Comparison of ENCODE assay signal across 8 cellular contexts in genomic region chr5:68252678-68253520, GRCh38. TPM values are rescaled to one million over a fixed set of nuclear protein-coding genes. Genes with fewer than 3 reads are reported as not detected.
DNase-seq lines count a peak whose midpoint lies in the region; ATAC-seq and TF ChIP-seq lines count a peak whose summit lies in the region.

No MANE protein-coding gene starts in this region.

- H3K27me3 ChIP-seq in colonic mucosa: no peaks in the 10 kb centered on the region

- H3K27ac ChIP-seq in colonic mucosa: peak overlapping the region; percentile 19

- peak overlapping the region; percentile 94 for H3K27ac Mint-ChIP-seq in T-helper 17 cell

- no peak overlapping the region for H3K4me3 ChIP-seq in colonic mucosa

- DNase-seq in D341Med (ENCODE audit: low spot score) (peak; percentile 67), LoVo (ENCODE audit: low spot score) (peak; percentile 54), T-helper 17 cell (peak in 1 of 3 donors; percentile 32), colonic mucosa (peak; percentile 58), left colon (peak; percentile 54 to 62)
- DNase-seq in stimulated activated CD4-positive, alpha-beta T cell treated with anti-CD3 and anti-CD28 coated beads, Interleukin-4, amount 100 ng/mL, for 24 hours: peak; percentile 61

- no peak overlapping the region for H3K9ac ChIP-seq in colonic mucosa (ENCODE audit: low read depth in 2 of 2, low read length in 2 of 2)

- H3K27me3 Mint-ChIP-seq in T-helper 17 cell: no peaks in the 10 kb centered on the region

- no peaks in the 10 kb centered on the region for H3K4me1 ChIP-seq in colonic mucosa

- no peaks in the 10 kb centered on the region for H3K36me3 ChIP-seq in colonic mucosa

- H3K4me1 Mint-ChIP-seq in T-helper 17 cell: peaks cover 76% of the 10 kb centered on the region

- ATAC-seq in GM19468 (IDR thresholded peaks at IDR 0.05; ENCODE audit: extremely low read depth, unreplicated experiment) (peak; percentile 77), T-helper 17 cell (peak; percentile 34), left colon (peak; percentile 83), GM18520 (IDR thresholded peaks at IDR 0.05; ENCODE audit: unreplicated experiment) (no peak)

- H3K4me3 Mint-ChIP-seq in T-helper 17 cell: no peak overlapping the region

- peak; percentile 64 for TF ChIP-seq CTCF in colonic mucosa (IDR thresholded peaks at IDR 0.05)

- H3K9me3 ChIP-seq in T-helper 17 cell (ENCODE audit: control insufficient read depth, low read length, poor library complexity, severe bottlenecking) (no peaks in the 10 kb centered on the region), colonic mucosa (no peaks in the 10 kb centered on the region)

- no peaks in the 10 kb centered on the region for H3K36me3 Mint-ChIP-seq in T-helper 17 cell (ENCODE audit: low read depth)

- intact Hi-C loops in colonic mucosa (cut with DNase I): loop anchor here (10.0 kb wide), 2 partner anchors 758 to 1008 kb away; no protein-coding TSS in a partner anchor
- intact Hi-C loops in left colon (cut with DNase I, micrococcal nuclease): loop anchor here in 1 of 2 donors (5.0 kb wide), 1 partner anchor 1006 kb away; no protein-coding TSS in a partner anchor

RNA-seq across cellular contexts. Expression of gene PIK3R1, which starts 37.3 kb away (rescaled TPM):
- 100 to 1,000 TPM; 212 to 306 TPM for total RNA-seq in T-helper 17 cell
- 10 to 100 TPM; 42.9 to 58.1 TPM for total RNA-seq in colonic mucosa
- 10 to 100 TPM; 67.6 to 71.4 TPM for total RNA-seq in left colon
